ENCODE assay signal across 1 cellular context in genomic region chr3:146813496-146813895, GRCh38.
TF ChIP-seq lines count a peak whose summit lies in the region.

No MANE protein-coding gene starts in this region.

TF ChIP-seq in H1, 55 proteins besides CTCF, POLR2A, EP300 and RAD21:
- no peak for TF ChIP-seq BRCA1 (IDR thresholded peaks at IDR 0.05; ENCODE audit: low read depth, low read length)
- TF ChIP-seq SP1 (IDR thresholded peaks at IDR 0.05; ENCODE audit: low read depth, low read length), result no peak
- TF ChIP-seq CREB1 (IDR thresholded peaks at IDR 0.05), result no peak
- TF ChIP-seq CTBP2 (IDR thresholded peaks at IDR 0.05; ENCODE audit: borderline replicate concordance, insufficient read depth, insufficient read length, low read length), result no peak
- TF ChIP-seq, protein P1, sequence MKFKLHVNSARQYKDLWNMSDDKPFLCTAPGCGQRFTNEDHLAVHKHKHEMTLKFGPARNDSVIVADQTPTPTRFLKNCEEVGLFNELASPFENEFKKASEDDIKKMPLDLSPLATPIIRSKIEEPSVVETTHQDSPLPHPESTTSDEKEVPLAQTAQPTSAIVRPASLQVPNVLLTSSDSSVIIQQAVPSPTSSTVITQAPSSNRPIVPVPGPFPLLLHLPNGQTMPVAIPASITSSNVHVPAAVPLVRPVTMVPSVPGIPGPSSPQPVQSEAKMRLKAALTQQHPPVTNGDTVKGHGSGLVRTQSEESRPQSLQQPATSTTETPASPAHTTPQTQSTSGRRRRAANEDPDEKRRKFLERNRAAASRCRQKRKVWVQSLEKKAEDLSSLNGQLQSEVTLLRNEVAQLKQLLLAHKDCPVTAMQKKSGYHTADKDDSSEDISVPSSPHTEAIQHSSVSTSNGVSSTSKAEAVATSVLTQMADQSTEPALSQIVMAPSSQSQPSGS (IDR thresholded peaks at IDR 0.05; ENCODE audit: low read length), result no peak
